Comparison of ENCODE assay signal across 15 cellular contexts in the genomic region with DNA sequence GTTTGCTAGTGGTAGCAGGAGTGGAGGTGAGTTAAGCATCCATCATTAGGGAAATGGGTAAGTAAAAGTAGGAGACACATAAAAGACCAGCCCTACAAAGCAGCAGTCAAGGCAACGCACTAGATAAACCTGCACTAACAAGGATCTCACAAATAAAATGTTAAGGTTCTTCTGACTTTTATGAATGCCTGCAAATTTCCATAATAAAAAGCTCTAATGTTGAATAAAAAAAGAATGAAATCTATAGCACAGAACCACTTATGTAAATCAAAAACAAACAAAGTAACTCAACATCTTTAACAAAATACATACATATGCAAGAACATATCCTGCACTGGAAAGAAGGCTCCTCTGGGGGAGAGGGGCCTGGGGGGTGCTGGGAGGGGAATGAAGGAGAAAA. TPM values are rescaled to one million over a fixed set of nuclear protein-coding genes. Genes with fewer than 3 reads are reported as not detected.
DNase-seq lines count a peak whose midpoint lies in the region; ATAC-seq and TF ChIP-seq lines count a peak whose summit lies in the region.
"Had no signal": no experiment of that assay in that cellular context is flagged by ENCODE, and none has a peak within 500 bp of the region (broad histone marks: within the 10 kb centered on the region; RNA-seq: fewer than 3 reads in every experiment).

No MANE protein-coding gene starts in this region.

- H3K9ac ChIP-seq in iPS-15b (ENCODE audit: low read depth, low read length) = no peak overlapping the region

- H3K9me3 Mint-ChIP-seq in activated naive CD8-positive, alpha-beta T cell (ENCODE audit: low read depth) = no peaks in the 10 kb centered on the region
- no peaks in the 10 kb centered on the region for H3K9me3 Mint-ChIP-seq in activated naive CD8-positive, alpha-beta T cell treated with anti-CD3 and anti-CD28 coated beads, Interleukin-2, amount 50 U/mL, for 24 hours
- no peaks in the 10 kb centered on the region for H3K9me3 Mint-ChIP-seq in stimulated activated naive B cell treated with anti-CD40 and anti-IgM and Interleukin-4, amounts not matched to agents 10 μg/mL and 1 μg/mL and 100 μg/mL, for 72 hours

- TF ChIP-seq POLR2A in thyroid gland (IDR thresholded peaks at IDR 0.05) = no peak

- peaks cover 67% of the 10 kb centered on the region for H3K4me1 Mint-ChIP-seq in activated naive CD8-positive, alpha-beta T cell (ENCODE audit: low read depth)
- peaks cover 54% of the 10 kb centered on the region for H3K4me1 Mint-ChIP-seq in activated naive CD8-positive, alpha-beta T cell treated with anti-CD3 and anti-CD28 coated beads, Interleukin-2, amount 50 U/mL, for 24 hours
- H3K4me1 Mint-ChIP-seq in stimulated activated naive B cell treated with anti-CD40 and anti-IgM and Interleukin-4, amounts not matched to agents 10 μg/mL and 1 μg/mL and 100 μg/mL, for 72 hours = peaks cover 32 to 57% of the 10 kb centered on the region in 2 donors

- no peak for DNase-seq in activated naive CD8-positive, alpha-beta T cell treated with anti-CD3 and anti-CD28 coated beads, Interleukin-2, amount 50 U/mL, for 24 hours
- no peak for DNase-seq in thyroid gland
- no peak for DNase-seq in stimulated activated naive B cell treated with anti-CD40 and anti-IgM and Interleukin-4, amounts not matched to agents 10 μg/mL and 1 μg/mL and 100 μg/mL, for 72 hours
- DNase-seq in stimulated activated naive CD4-positive, alpha-beta T cell (lab: John Stamatoyannopoulos, UW) = no peak
- DNase-seq: ACHN; activated CD8-positive, alpha-beta T cell treated with anti-CD3 and anti-CD28 coated beads, Interleukin-2, amount 10 ng/mL, durations not matched to agents 7 days and 5 days; NCI-H2029; NCI-H446; stimulated activated naive CD4-positive, alpha-beta T cell treated with Interleukin-2 at 50 U/mL for 16 hours; SW 1271 had no signal

- peak overlapping the region; percentile 20 for H3K4me3 ChIP-seq in iPS-15b (ENCODE audit: low read depth, low read length)
- H3K4me3 ChIP-seq in thyroid gland (replicated peaks in 1 of 3) = no peak overlapping the region
- H3K4me3 ChIP-seq: coronary artery had no signal

- H3K27me3 Mint-ChIP-seq in activated naive CD8-positive, alpha-beta T cell = no peaks in the 10 kb centered on the region
- no peaks in the 10 kb centered on the region for H3K27me3 Mint-ChIP-seq in activated naive CD8-positive, alpha-beta T cell treated with anti-CD3 and anti-CD28 coated beads, Interleukin-2, amount 50 U/mL, for 24 hours
- no peaks in the 10 kb centered on the region for H3K27me3 Mint-ChIP-seq in stimulated activated naive B cell treated with anti-CD40 and anti-IgM and Interleukin-4, amounts not matched to agents 10 μg/mL and 1 μg/mL and 100 μg/mL, for 72 hours

- ATAC-seq in activated naive CD8-positive, alpha-beta T cell treated with anti-CD3 and anti-CD28 coated beads, Interleukin-2, amount 50 U/mL, for 24 hours = no peak
- ATAC-seq in stimulated activated naive B cell treated with anti-CD40 and anti-IgM and Interleukin-4, amounts not matched to agents 10 μg/mL and 1 μg/mL and 100 μg/mL, for 72 hours (replicated peaks) = no peak
- no peak for ATAC-seq in GM18498 (IDR thresholded peaks at IDR 0.05; ENCODE audit: unreplicated experiment)
- ATAC-seq: activated CD8-positive, alpha-beta T cell treated with anti-CD3 and anti-CD28 coated beads, Interleukin-2, amount 10 ng/mL, durations not matched to agents 7 days and 5 days had no signal

- H3K36me3 ChIP-seq in iPS-15b (ENCODE audit: control insufficient read depth, insufficient read depth, low read length) = no peaks in the 10 kb centered on the region
- H3K36me3 ChIP-seq in thyroid gland = no peaks in the 10 kb centered on the region

- no peaks in the 10 kb centered on the region for H3K9me3 ChIP-seq in iPS-15b (ENCODE audit: control insufficient read depth, insufficient read depth, low read length)
- no peaks in the 10 kb centered on the region for H3K9me3 ChIP-seq in thyroid gland

- TF ChIP-seq CTCF in VCaP (conservative IDR thresholded peaks at IDR 0.05) (no peak), thyroid gland (IDR thresholded peaks at IDR 0.05) (no peak)

- peaks cover 3% of the 10 kb centered on the region for H3K27me3 ChIP-seq in iPS-15b (ENCODE audit: control insufficient read depth, insufficient read depth, low read length)
- no peaks in the 10 kb centered on the region for H3K27me3 ChIP-seq in thyroid gland

- H3K4me3 Mint-ChIP-seq in activated naive CD8-positive, alpha-beta T cell = no peak overlapping the region
- H3K4me3 Mint-ChIP-seq in activated naive CD8-positive, alpha-beta T cell treated with anti-CD3 and anti-CD28 coated beads, Interleukin-2, amount 50 U/mL, for 24 hours = no peak overlapping the region
- no peak overlapping the region for H3K4me3 Mint-ChIP-seq in stimulated activated naive B cell treated with anti-CD40 and anti-IgM and Interleukin-4, amounts not matched to agents 10 μg/mL and 1 μg/mL and 100 μg/mL, for 72 hours
- H3K4me3 Mint-ChIP-seq: activated CD8-positive, alpha-beta T cell treated with anti-CD3 and anti-CD28 coated beads, Interleukin-2, amount 10 ng/mL, durations not matched to agents 7 days and 5 days had no signal

- no peaks in the 10 kb centered on the region for H3K36me3 Mint-ChIP-seq in activated naive CD8-positive, alpha-beta T cell
- H3K36me3 Mint-ChIP-seq in activated naive CD8-positive, alpha-beta T cell treated with anti-CD3 and anti-CD28 coated beads, Interleukin-2, amount 50 U/mL, for 24 hours (ENCODE audit: low read depth) = no peaks in the 10 kb centered on the region
- peaks cover 2 to 3% of the 10 kb centered on the region in 2 donors for H3K36me3 Mint-ChIP-seq in stimulated activated naive B cell treated with anti-CD40 and anti-IgM and Interleukin-4, amounts not matched to agents 10 μg/mL and 1 μg/mL and 100 μg/mL, for 72 hours

- intact Hi-C loops in thyroid gland (cut with DNase I) = no loop called here

- WGBS in thyroid gland, 2 donors = 77 to 79% methylated on average over 1 of the region's 1 CpG

- H3K4me1 ChIP-seq in iPS-15b (ENCODE audit: control insufficient read depth, insufficient read depth, low read length) (peaks cover 50% of the 10 kb centered on the region), thyroid gland (peaks cover 44 to 58% of the 10 kb centered on the region in 2 donors)

- H3K27ac ChIP-seq in VCaP (peak overlapping the region; percentile 97), thyroid gland (peak overlapping the region; percentile 20 to 49 (median 47))
- H3K27ac ChIP-seq: coronary artery had no signal

- peak overlapping the region; percentile 7 for H3K27ac Mint-ChIP-seq in activated naive CD8-positive, alpha-beta T cell
- no peak overlapping the region for H3K27ac Mint-ChIP-seq in activated naive CD8-positive, alpha-beta T cell treated with anti-CD3 and anti-CD28 coated beads, Interleukin-2, amount 50 U/mL, for 24 hours
- H3K27ac Mint-ChIP-seq in stimulated activated naive B cell treated with anti-CD40 and anti-IgM and Interleukin-4, amounts not matched to agents 10 μg/mL and 1 μg/mL and 100 μg/mL, for 72 hours = no peak overlapping the region
- H3K27ac Mint-ChIP-seq: activated CD8-positive, alpha-beta T cell treated with anti-CD3 and anti-CD28 coated beads, Interleukin-2, amount 10 ng/mL, durations not matched to agents 7 days and 5 days had no signal

RNA-seq across cellular contexts. Expression of a gene that starts 4.6 kb away (rescaled TPM):
- 10 to 100 TPM; 80.8 to 98.9 (median 90.7) TPM for total RNA-seq in thyroid gland
